16 cellular contexts compared by ENCODE assay signal in the genomic region with DNA sequence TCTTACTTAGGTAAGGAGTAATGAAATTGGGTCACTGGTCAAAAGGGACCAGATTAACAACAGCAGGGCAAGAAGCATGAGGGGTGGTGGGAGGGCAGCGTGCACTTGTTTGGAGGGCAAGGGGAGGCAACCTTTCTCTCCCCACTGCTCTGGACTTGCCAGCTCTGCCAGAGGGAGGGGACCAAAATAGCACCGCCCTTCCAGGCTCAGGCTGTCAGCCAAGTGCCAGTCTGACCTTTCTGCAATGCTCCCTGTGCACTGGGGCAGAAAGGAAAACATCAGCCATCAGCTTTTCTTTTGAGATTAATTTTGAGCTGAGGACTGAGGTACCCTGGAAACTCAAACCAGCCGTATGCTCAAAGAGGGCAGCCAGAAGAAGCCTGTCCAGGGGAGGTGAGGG. TPM values are rescaled to one million over a fixed set of nuclear protein-coding genes. Genes with fewer than 3 reads are reported as not detected.
A peak's percentile ranks its signal among the peaks of the same experiment; 100 is the strongest.
DNase-seq lines count a peak whose midpoint lies in the region; ATAC-seq and TF ChIP-seq lines count a peak whose summit lies in the region.
"Had no signal": no experiment of that assay in that cellular context is flagged by ENCODE, and none has a peak within 500 bp of the region (broad histone marks: within the 10 kb centered on the region; RNA-seq: fewer than 3 reads in every experiment).

No MANE protein-coding gene starts in this region.

- DNase-seq in activated naive CD4-positive, alpha-beta T cell treated with anti-CD3 and anti-CD28 coated beads, Interleukin-2, amount 50 U/mL, for 72 hours (ENCODE audit: low spot score in 2 of 2), result no peak
- DNase-seq in activated naive CD4-positive, alpha-beta T cell treated with Interleukin-2 at 50 U/mL for 16 hours, result no peak
- DNase-seq in kidney tubule cell (ENCODE audit: low spot score) (peak; percentile 68), stomach (peak; percentile 59), A172 (ENCODE audit: low spot score) (no peak), SHP77 (lab: John Stamatoyannopoulos, UW) (no peak), NCI-H2227 (lab: John Stamatoyannopoulos, UW; ENCODE audit: unreplicated experiment) (no peak)
- DNase-seq: activated T-cell treated with anti-CD3 and anti-CD28 coated beads for 4 hours; AML-193; DMS79 treated with DMSO at 0.1 percent for 48 hours; NCI-H1105; NCI-H2171 treated with DMSO at 0.1 percent for 48 hours; NK-92 treated with Interleukin-12 subunit alpha and Interleukin-12 subunit beta, amount 100 ng/mL, for 24 hours; T-helper 2 cell had no signal

- peaks cover 3% of the 10 kb centered on the region for H3K27me3 Mint-ChIP-seq in brain

- TF ChIP-seq POLR2A in stomach (IDR thresholded peaks at IDR 0.05), result no peak

- H3K9me3 Mint-ChIP-seq in activated naive CD4-positive, alpha-beta T cell treated with anti-CD3 and anti-CD28 coated beads, Interleukin-2, amount 50 U/mL, for 72 hours, result no peaks in the 10 kb centered on the region
- no peaks in the 10 kb centered on the region for H3K9me3 Mint-ChIP-seq in brain

- H3K27me3 ChIP-seq in stomach, result no peaks in the 10 kb centered on the region

- ATAC-seq in activated naive CD4-positive, alpha-beta T cell treated with anti-CD3 and anti-CD28 coated beads, Interleukin-2, amount 50 U/mL, for 72 hours, result no peak

- peak overlapping the region; percentile 16 to 47 for H3K27ac Mint-ChIP-seq in activated naive CD4-positive, alpha-beta T cell treated with anti-CD3 and anti-CD28 coated beads, Interleukin-2, amount 50 U/mL, for 72 hours
- peak overlapping the region; percentile 9 to 80 (median 56) for H3K27ac Mint-ChIP-seq in brain

- TF ChIP-seq CTCF in brain (conservative IDR thresholded peaks at IDR 0.05) (no peak), stomach (IDR thresholded peaks at IDR 0.05) (no peak)

- no peak overlapping the region for H3K4me3 ChIP-seq in stomach

- TF ChIP-seq EP300 in stomach (IDR thresholded peaks at IDR 0.05), result no peak

- H3K27ac ChIP-seq in stomach, result no peak overlapping the region
- H3K27ac ChIP-seq: KMS-11 had no signal

- peaks cover 23% of the 10 kb centered on the region for H3K4me1 Mint-ChIP-seq in brain

- intact Hi-C loops in stomach (cut with DNase I; ENCODE audit: low total_unique reads), result loop anchor here (10.0 kb wide), 1 partner anchor 47 kb away; a partner anchor contains a TSS

- H3K36me3 Mint-ChIP-seq in activated naive CD4-positive, alpha-beta T cell treated with anti-CD3 and anti-CD28 coated beads, Interleukin-2, amount 50 U/mL, for 72 hours, result peaks cover 0 to 13% of the 10 kb centered on the region in 2 donors
- peaks cover 43% of the 10 kb centered on the region for H3K36me3 Mint-ChIP-seq in brain

- H3K36me3 ChIP-seq in stomach, result peaks cover 56 to 84% (median 81%) of the 10 kb centered on the region in 4 donors

- H3K4me3 Mint-ChIP-seq in brain, result peak overlapping the region in 1 of 5 experiments; percentile 55

- 34 to 62% (median 41%) methylated on average over 3 of the region's 3 CpGs for WGBS in stomach, 5 donors

- peaks cover 11 to 34% (median 20%) of the 10 kb centered on the region in 4 donors for H3K4me1 ChIP-seq in stomach

- H3K9me3 ChIP-seq in stomach, result no peaks in the 10 kb centered on the region

RNA-seq across cellular contexts. Expression of a gene that starts 4.5 kb away (rescaled TPM):
- 10 to 100 TPM; 37.6 to 50.3 TPM for total RNA-seq in activated naive CD4-positive, alpha-beta T cell treated with anti-CD3 and anti-CD28 coated beads, Interleukin-2, amount 50 U/mL, for 72 hours
- polyA plus RNA-seq in brain (ENCODE audit: insufficient read depth, low read depth, low replicate concordance) (25.2 TPM), stomach (10 to 100 TPM; 19.4 to 42.4 (median 24.0) TPM)
- 100 to 1,000 TPM in 2 of 5 donors, 10 to 100 TPM in 3; 25.0 to 251 (median 50.7) TPM for total RNA-seq in stomach
- 35.9 and 40.1 TPM in 2 replicates for total RNA-seq in A172 (2014; rRNA removed; shearing (Covaris generic))

RNA-seq across cellular contexts. Expression of a gene that starts 21.0 kb away (rescaled TPM):
- total RNA-seq in activated naive CD4-positive, alpha-beta T cell treated with anti-CD3 and anti-CD28 coated beads, Interleukin-2, amount 50 U/mL, for 72 hours, result under 1 TPM in 1 of 2 donors, not detected in 1; 0.25 TPM
- 2.1 TPM for polyA plus RNA-seq in brain (ENCODE audit: insufficient read depth, low read depth, low replicate concordance)
- total RNA-seq in stomach, result 10 to 100 TPM in 2 of 5 donors, not detected in 3; 37.5 to 57.8 TPM
- polyA plus RNA-seq in stomach, result 1 to 10 TPM in 1 of 3 donors, under 1 TPM in 1, not detected in 1; 0.61 to 1.4 TPM
- total RNA-seq in A172 (2014; rRNA removed; shearing (Covaris generic)), result not detected in 2 replicates

RNA-seq across cellular contexts. Expression of a gene that starts 25.7 kb away (rescaled TPM):
- 10 to 100 TPM; 79.5 to 92.7 TPM for total RNA-seq in activated naive CD4-positive, alpha-beta T cell treated with anti-CD3 and anti-CD28 coated beads, Interleukin-2, amount 50 U/mL, for 72 hours
- polyA plus RNA-seq in brain (ENCODE audit: insufficient read depth, low read depth, low replicate concordance) (70.3 TPM), stomach (10 to 100 TPM; 16.8 to 46.0 (median 20.3) TPM)
- total RNA-seq in stomach, result 100 to 1,000 TPM in 2 of 5 donors, 10 to 100 TPM in 3; 30.3 to 134 (median 45.5) TPM
- 36.1 and 39.7 TPM in 2 replicates for total RNA-seq in A172 (2014; rRNA removed; shearing (Covaris generic))

RNA-seq across cellular contexts. Expression of a gene that starts 34.8 kb away (rescaled TPM):
- 1 to 10 TPM in 1 of 2 donors, under 1 TPM in 1; 0.27 to 1.1 TPM for total RNA-seq in activated naive CD4-positive, alpha-beta T cell treated with anti-CD3 and anti-CD28 coated beads, Interleukin-2, amount 50 U/mL, for 72 hours
- not detected for polyA plus RNA-seq in brain (ENCODE audit: insufficient read depth, low read depth, low replicate concordance)
- 10 to 100 TPM in 1 of 5 donors, 1 to 10 TPM in 1, not detected in 3; 5.9 to 83.5 TPM for total RNA-seq in stomach
- polyA plus RNA-seq in stomach, result not detected
- total RNA-seq in A172 (2014; rRNA removed; shearing (Covaris generic)), result not detected in 2 replicates

RNA-seq across cellular contexts. Expression of a gene that starts 42.4 kb away (rescaled TPM):
- total RNA-seq in activated naive CD4-positive, alpha-beta T cell treated with anti-CD3 and anti-CD28 coated beads, Interleukin-2, amount 50 U/mL, for 72 hours, result 10 to 100 TPM; 22.0 to 98.0 TPM
- polyA plus RNA-seq in brain (ENCODE audit: insufficient read depth, low read depth, low replicate concordance) (64.7 TPM), stomach (10 to 100 TPM; 18.4 to 20.7 (median 20.3) TPM)
- 10 to 100 TPM; 17.0 to 35.7 (median 20.4) TPM for total RNA-seq in stomach
- 48.5 and 50.3 TPM in 2 replicates for total RNA-seq in A172 (2014; rRNA removed; shearing (Covaris generic))

Comparison
In these comparisons a context has a peak if more than half of its experiments do, and no peak if none do; other contexts are left out.
1. DNase-seq: peak in kidney tubule cell (single experiment) and stomach (single experiment); none in activated naive CD4-positive, alpha-beta T cell treated with anti-CD3 and anti-CD28 coated beads, Interleukin-2, amount 50 U/mL, for 72 hours (0 of 2), activated naive CD4-positive, alpha-beta T cell treated with Interleukin-2 at 50 U/mL for 16 hours (single experiment), A172 (single experiment), SHP77 (0 of 2) and NCI-H2227 (single experiment).